Comparison of ENCODE assay signal across 21 cellular contexts in genomic region chr6:17432356-17432755, GRCh38. TPM values are rescaled to one million over a fixed set of nuclear protein-coding genes. Genes with fewer than 3 reads are reported as not detected.
A peak's percentile ranks its signal among the peaks of the same experiment; 100 is the strongest.
DNase-seq lines count a peak whose midpoint lies in the region; TF ChIP-seq lines count a peak whose summit lies in the region.
"Had no signal": no experiment of that assay in that cellular context is flagged by ENCODE, and none has a peak within 500 bp of the region (broad histone marks: within the 10 kb centered on the region; RNA-seq: fewer than 3 reads in every experiment).

No MANE protein-coding gene starts in this region.

- H2AFZ ChIP-seq in GM23248 (no peak overlapping the region), fibroblast of lung (ENCODE audit: low read length) (no peak overlapping the region), osteoblast (ENCODE audit: low read length) (no peak overlapping the region)
- H2AFZ ChIP-seq: parathyroid adenoma had no signal

- H3K79me2 ChIP-seq in GM23248 (ENCODE audit: insufficient read depth) (no peaks in the 10 kb centered on the region), fibroblast of lung (ENCODE audit: control insufficient read depth, insufficient read depth, low read length) (no peaks in the 10 kb centered on the region), osteoblast (ENCODE audit: insufficient read depth, low read length) (no peaks in the 10 kb centered on the region)

- no peak for TF ChIP-seq CTCF in fibroblast of lung (conservative IDR thresholded peaks at IDR 0.05 in 1 of 2, IDR thresholded peaks at IDR 0.05 in 1 of 2; ENCODE audit: low read depth in 1 of 2, low read length in 2 of 2)
- TF ChIP-seq CTCF in osteoblast (IDR thresholded peaks at IDR 0.05; ENCODE audit: extremely low read depth, low read depth, low read length): no peak

- DNase-seq in GM23248: peak; percentile 19
- peak; percentile 63 for DNase-seq in NCI-H446 treated with DMSO at 0.1 percent for 48 hours (lab: John Stamatoyannopoulos, UW)
- peak; percentile 16 to 64 for DNase-seq in fibroblast of lung (ENCODE audit: low read depth in 2 of 2)
- DNase-seq in osteoblast (ENCODE audit: insufficient read length, low spot score, missing footprints): no peak
- no peak for DNase-seq in NCI-H345 (lab: John Stamatoyannopoulos, UW)
- DNase-seq in LoVo (ENCODE audit: low spot score): no peak
- no peak for DNase-seq in NCI-H510A (lab: John Stamatoyannopoulos, UW)
- DNase-seq: activated CD4-positive, alpha-beta T cell treated with anti-CD3 and anti-CD28 coated beads for 4 hours; activated naive CD4-positive, alpha-beta T cell treated with anti-CD3 and anti-CD28 coated beads, Interleukin-2, amount 10 ng/mL, durations not matched to agents 7 days and 5 days; amygdala; heart right ventricle; natural killer cell; NCI-H1436; NCI-H524 treated with DMSO at 0.1 percent for 48 hours; right cardiac atrium; stimulated activated naive CD8-positive, alpha-beta T cell treated with anti-CD3 and anti-CD28 coated beads, Interleukin-15, Interleukin-2, amounts not matched to agents 100 U/mL and 50 U/mL, for 24 hours; thyroid gland had no signal

- H3K27ac ChIP-seq in GM23248 (no peak overlapping the region), fibroblast of lung (ENCODE audit: insufficient read depth, low read length) (no peak overlapping the region), osteoblast (ENCODE audit: low read depth, low read length) (peak overlapping the region; percentile 38)
- H3K27ac ChIP-seq: SJSA1, thyroid gland had no signal

- no peaks in the 10 kb centered on the region for H3K9me3 ChIP-seq in GM23248 (ENCODE audit: low read depth)
- no peaks in the 10 kb centered on the region for H3K9me3 ChIP-seq in fibroblast of lung (ENCODE audit: control insufficient read depth, insufficient read depth, low read depth, low read length)
- no peaks in the 10 kb centered on the region for H3K9me3 ChIP-seq in osteoblast (ENCODE audit: low read depth, low read length)
- H3K9me3 ChIP-seq: heart right ventricle, thyroid gland had no signal

- H3K4me3 ChIP-seq in GM23248 (no peak overlapping the region), fibroblast of lung (replicated peaks in 1 of 4; ENCODE audit: control extremely low read depth in 1 of 4, insufficient read depth in 1 of 4, low read depth in 3 of 4, low read length in 4 of 4) (no peak overlapping the region), osteoblast (ENCODE audit: insufficient read depth, low read length) (no peak overlapping the region)
- H3K4me3 ChIP-seq: heart right ventricle, SJSA1, thyroid gland had no signal

- no peak overlapping the region for H3K9ac ChIP-seq in GM23248
- no peak overlapping the region for H3K9ac ChIP-seq in fibroblast of lung (ENCODE audit: insufficient read depth, low read length)
- H3K9ac ChIP-seq: parathyroid adenoma had no signal

- H4K20me1 ChIP-seq in GM23248 (ENCODE audit: insufficient read depth) (no peaks in the 10 kb centered on the region), fibroblast of lung (ENCODE audit: control insufficient read depth, extremely low read depth, insufficient read depth, low read length) (no peaks in the 10 kb centered on the region), osteoblast (ENCODE audit: insufficient read depth, low read length) (no peaks in the 10 kb centered on the region)

- no peaks in the 10 kb centered on the region for H3K36me3 ChIP-seq in GM23248 (ENCODE audit: low read depth)
- no peaks in the 10 kb centered on the region for H3K36me3 ChIP-seq in fibroblast of lung (ENCODE audit: control insufficient read depth, insufficient read depth, low read length)
- H3K36me3 ChIP-seq in osteoblast (ENCODE audit: insufficient read depth, low read length): no peaks in the 10 kb centered on the region
- H3K36me3 ChIP-seq: thyroid gland had no signal

- H3K4me1 ChIP-seq in GM23248 (ENCODE audit: insufficient read depth) (peaks cover 4% of the 10 kb centered on the region; the same call in 1 of the 2 replicates), fibroblast of lung (ENCODE audit: control insufficient read depth, extremely low read depth, insufficient read depth, low read length) (peaks cover 11% of the 10 kb centered on the region), osteoblast (ENCODE audit: insufficient read depth, low read length) (peaks cover 10% of the 10 kb centered on the region)
- H3K4me1 ChIP-seq: thyroid gland had no signal

- in situ Hi-C loops in GM23248 (cut with MboI): no loop called here

- no peaks in the 10 kb centered on the region for H3K27me3 ChIP-seq in GM23248 (replicated peaks; ENCODE audit: insufficient read depth)
- no peaks in the 10 kb centered on the region for H3K27me3 ChIP-seq in fibroblast of lung (ENCODE audit: control insufficient read depth, insufficient read depth, low read length)
- no peaks in the 10 kb centered on the region for H3K27me3 ChIP-seq in osteoblast (ENCODE audit: insufficient read depth, low read length)
- H3K27me3 ChIP-seq: heart right ventricle, SJSA1, thyroid gland had no signal

- H3K9me2 ChIP-seq in GM23248 (ENCODE audit: insufficient read depth): no peaks in the 10 kb centered on the region

- 74 to 76% methylated on average over 2 of the region's 2 CpGs for WGBS in GM23248 (ENCODE audit: low coverage in 1 of 2, low lambda C conversion rate in 2 of 2, missing lambda C conversion rate in 2 of 2), 2 experiments

- peaks cover 17% of the 10 kb centered on the region for H3F3A ChIP-seq in GM23248 (ENCODE audit: insufficient read depth)

- H3K4me2 ChIP-seq in GM23248 (ENCODE audit: unreplicated experiment) (no peak overlapping the region), fibroblast of lung (ENCODE audit: extremely low read depth, insufficient read depth, low read length) (no peak overlapping the region), osteoblast (ENCODE audit: insufficient read depth, low read length) (peak overlapping the region; percentile 49)

RNA-seq across cellular contexts. Expression of gene CAP2, which starts 39.0 kb away (rescaled TPM):
- 4.8 and 9.9 TPM in 2 replicates for total RNA-seq in GM23248 (2014; rRNA removed; shearing (Covaris generic))
- polyA plus RNA-seq in GM23248 (2016; fragmentation: Nextera tagmentation; extraction: Ambion mirVana) (22.5 and 23.2 TPM in 2 replicates), fibroblast of lung (23.4 and 38.1 TPM in 2 replicates)
- total RNA-seq in fibroblast of lung (2.6 and 8.6 TPM in 2 replicates), osteoblast (10.0 and 12.3 TPM in 2 replicates)
- polyA plus RNA-seq in fibroblast of lung (2012): 12.1 and 18.6 TPM in 2 replicates
- polyA minus RNA-seq in fibroblast of lung (ENCODE audit: low replicate concordance): 8.3 and 16.3 TPM in 2 replicates
- total RNA-seq: activated CD8-positive, alpha-beta memory T cell treated with anti-CD3 and anti-CD28 coated beads for 36 hours; natural killer cell had no signal
- polyA plus RNA-seq: IgD-negative memory B cell had no signal

Comparison
In these comparisons a context has a peak if more than half of its experiments do, and no peak if none do; other contexts are left out.
1. DNase-seq: peak in GM23248 (single experiment), NCI-H446 treated with DMSO at 0.1 percent for 48 hours (single experiment) and fibroblast of lung (2 of 2); none in osteoblast (single experiment), NCI-H345 (single experiment), LoVo (single experiment) and NCI-H510A (single experiment).